10 cellular contexts compared by ENCODE assay signal in the genomic region with DNA sequence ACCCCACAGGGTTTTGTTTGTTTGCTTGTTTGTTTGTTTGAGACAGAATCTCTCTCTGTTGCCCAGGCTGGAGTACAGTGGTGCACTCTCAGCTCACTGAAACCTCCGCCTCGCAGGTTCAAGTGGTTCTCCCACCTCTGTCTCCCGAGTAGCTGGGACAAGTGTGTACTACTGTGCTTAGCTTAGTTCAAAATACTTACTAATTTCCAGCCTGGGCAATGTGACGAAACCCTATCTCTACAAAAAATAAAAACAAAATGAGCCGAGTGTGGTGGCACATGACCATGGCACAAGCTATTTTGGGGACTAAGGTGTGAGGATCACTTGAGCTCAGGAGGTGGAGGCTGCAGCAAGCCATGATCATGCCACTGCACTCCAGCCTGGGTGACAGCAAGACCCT.
"Had no signal": no experiment of that assay in that cellular context is flagged by ENCODE, and none has a peak within 500 bp of the region (broad histone marks: within the 10 kb centered on the region; RNA-seq: fewer than 3 reads in every experiment).

No MANE protein-coding gene starts in this region.

- DNase-seq: GM23248, GOT3, H7, H9, HCEC 1CT, HFFc6 had no signal

- FAIRE-seq: H1, H54 had no signal

- H3K27ac Mint-ChIP-seq: H9, HFFc6 had no signal

- H3K9me3 ChIP-seq: HAP-1 had no signal

- H3K9me3 Mint-ChIP-seq: H9 had no signal

- H3K4me1 Mint-ChIP-seq: H9 had no signal

- H3K36me3 ChIP-seq: HAP-1 had no signal

- H3K27ac ChIP-seq: GM23248 had no signal

- H3K4me1 ChIP-seq: HAP-1 had no signal

- H3K9ac ChIP-seq: GM23248 had no signal

- ATAC-seq: HCT116 had no signal

- H2AFZ ChIP-seq: GM23248 had no signal

- H3K4me3 ChIP-seq: GM23248, HAP-1 had no signal

- H3K4me3 Mint-ChIP-seq: H9, HFFc6 had no signal
